1 cellular context compared by ENCODE assay signal in the genomic region with DNA sequence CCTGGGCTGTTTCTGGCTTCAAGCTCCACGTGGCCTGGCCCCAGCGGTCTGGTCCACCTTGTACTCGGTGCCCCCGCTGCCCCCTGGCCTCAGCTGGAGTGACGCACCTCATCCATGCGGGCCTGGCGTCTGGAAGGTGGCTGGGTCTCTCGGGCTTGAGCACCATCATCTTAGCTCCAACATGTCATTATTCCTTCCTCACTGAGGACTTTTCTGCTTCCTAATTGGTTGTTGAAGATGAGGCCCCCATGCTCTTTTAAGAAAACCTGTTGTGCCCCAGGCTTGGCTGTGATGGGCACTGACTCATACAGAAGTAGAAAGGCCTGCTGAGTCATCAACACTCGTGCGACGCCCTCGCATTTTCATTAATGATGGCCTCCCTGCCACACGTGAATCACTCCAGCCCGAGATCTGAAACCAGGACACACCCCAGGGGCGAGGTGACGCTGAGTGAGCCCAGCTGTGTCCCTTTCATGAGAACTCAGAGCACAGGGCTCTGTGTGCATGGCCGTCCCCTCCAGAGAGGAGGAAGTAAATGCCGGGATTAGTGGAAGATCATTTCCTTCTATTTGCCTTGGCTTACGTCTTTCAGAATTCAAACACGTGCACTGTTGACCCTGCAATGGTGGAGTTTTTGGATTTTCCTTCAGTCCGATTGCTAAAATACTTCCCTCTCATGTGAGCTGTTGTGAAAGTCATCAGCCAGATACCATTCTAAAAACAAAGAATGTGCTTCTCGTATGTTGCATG.
TF ChIP-seq lines count a peak whose summit lies in the region.

No MANE protein-coding gene starts in this region.

TF ChIP-seq in Ishikawa, 13 proteins besides CTCF, POLR2A, EP300 and RAD21 (continued from another document):
- no peak for TF ChIP-seq REST (IDR thresholded peaks at IDR 0.05; ENCODE audit: low read depth)
